In the genomic region with DNA sequence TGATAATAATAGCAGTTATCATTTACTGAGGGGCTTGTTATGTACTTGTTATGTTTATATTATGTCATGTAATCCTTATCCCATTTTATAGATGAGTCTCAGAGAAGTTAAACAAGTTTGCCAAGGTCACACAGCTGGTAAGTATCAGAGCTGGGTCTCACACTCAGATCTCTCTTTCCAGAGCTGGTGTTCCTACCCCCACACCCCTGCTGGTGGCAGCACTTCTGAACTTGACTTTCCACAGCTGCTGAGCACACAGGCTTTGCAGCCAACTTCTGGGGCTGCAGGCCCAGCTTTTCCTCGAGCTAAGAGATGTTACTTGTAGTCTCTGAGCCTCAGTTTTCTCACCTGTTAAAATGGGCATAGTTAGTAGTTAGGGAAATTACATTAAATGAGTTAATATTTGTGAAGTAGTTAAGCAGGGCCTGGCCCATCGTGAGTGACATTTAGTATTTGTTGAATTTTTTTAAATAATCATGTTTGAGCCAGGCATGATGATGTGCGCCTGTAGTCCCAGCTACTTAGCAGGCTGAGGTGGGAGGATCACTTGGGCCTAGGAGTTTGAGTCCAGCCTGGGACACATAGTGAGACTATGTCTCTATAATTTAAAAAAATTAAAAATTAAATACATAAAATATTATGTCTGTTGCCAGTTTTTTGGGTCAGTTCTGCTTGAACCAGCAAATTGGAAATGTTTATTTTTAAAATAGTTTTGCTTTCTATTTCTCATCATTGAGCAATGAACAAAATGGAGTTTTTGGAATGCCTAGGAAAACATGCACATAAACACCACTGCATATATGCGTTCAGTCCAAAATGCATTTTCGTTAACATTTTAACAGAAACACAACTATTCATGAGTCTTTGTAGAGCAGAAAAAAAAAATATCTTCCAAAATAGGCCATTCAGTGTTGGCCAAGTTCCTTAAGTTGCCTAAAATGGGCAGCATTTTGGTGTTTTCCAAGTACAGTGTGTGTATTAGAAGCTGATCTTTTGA, we compare ENCODE assay signal across 8 cellular contexts.
A peak's percentile ranks its signal among the peaks of the same experiment; 100 is the strongest.
DNase-seq lines count a peak whose midpoint lies in the region; ATAC-seq and TF ChIP-seq lines count a peak whose summit lies in the region.

No MANE protein-coding gene starts in this region.

- TF ChIP-seq POLR2A in GM18505 (IDR thresholded peaks at IDR 0.05; ENCODE audit: borderline replicate concordance, extremely low read depth, insufficient read depth, insufficient read length) = no peak

- H3K36me3 Mint-ChIP-seq in Calu3 (ENCODE audit: insufficient read depth, unreplicated experiment) = no peaks in the 10 kb centered on the region

- H3K4me1 Mint-ChIP-seq in Calu3 (ENCODE audit: low read depth, unreplicated experiment) = no peaks in the 10 kb centered on the region

- CTCF ChIA-PET in Calu3 (lab: Charles Lee) = interaction anchor here (0.5 to 3.2 kb wide), 7 partner anchors 10 to 202 kb away, joined by 3 to 38 read pairs (median 3); no protein-coding TSS in a partner anchor

- H3K27me3 Mint-ChIP-seq in Calu3 (ENCODE audit: unreplicated experiment) = no peaks in the 10 kb centered on the region

- intact Hi-C loops in Calu3 (cut with micrococcal nuclease; ENCODE audit: unreplicated experiment) = loop anchor here (1.0 kb wide), 1 partner anchor 64 kb away; no protein-coding TSS in a partner anchor

- no TSS peak for BruUV-seq in Calu3 (replicated peaks; lab: Mats Ljungman, UMichigan)

- H3K27ac Mint-ChIP-seq in Calu3 (ENCODE audit: unreplicated experiment) = no peak overlapping the region

- peak; percentile 64 for TF ChIP-seq CTCF in Calu3 (IDR thresholded peaks at IDR 0.05; ENCODE audit: unreplicated experiment)

- no peak overlapping the region for H3K4me3 Mint-ChIP-seq in Calu3 (ENCODE audit: low read depth, unreplicated experiment)

- no peaks in the 10 kb centered on the region for H3K9me3 Mint-ChIP-seq in Calu3 (ENCODE audit: low read depth, unreplicated experiment)

- ATAC-seq in GM18505 (IDR thresholded peaks at IDR 0.05; ENCODE audit: unreplicated experiment) (no peak), HG02623 (IDR thresholded peaks at IDR 0.05; ENCODE audit: unreplicated experiment) (no peak)

- DNase-seq in Calu3 (peak; percentile 61), M059J (ENCODE audit: low read depth) (peak; percentile 60), cerebellar cortex (ENCODE audit: low spot score) (peak; percentile 59), medulla oblongata (ENCODE audit: extremely low spot score) (peak; percentile 9), NCI-H146 (lab: John Stamatoyannopoulos, UW) (no peak), GM19240 (ENCODE audit: insufficient read length, low spot score) (no peak)

Comparison
In these comparisons a context has a peak if more than half of its experiments do, and no peak if none do; other contexts are left out.
1. DNase-seq: peak in Calu3 (single experiment), M059J (single experiment), cerebellar cortex (single experiment) and medulla oblongata (single experiment); none in NCI-H146 (single experiment) and GM19240 (single experiment).